In genomic region chr7:93307131-93307660, GRCh38 we compare ENCODE assay signal across 14 cellular contexts.
A peak's percentile ranks its signal among the peaks of the same experiment; 100 is the strongest.
DNase-seq lines count a peak whose midpoint lies in the region; ATAC-seq and TF ChIP-seq lines count a peak whose summit lies in the region.
"Had no signal": no experiment of that assay in that cellular context is flagged by ENCODE, and none has a peak within 500 bp of the region (broad histone marks: within the 10 kb centered on the region; RNA-seq: fewer than 3 reads in every experiment).

No MANE protein-coding gene starts in this region.

- peak; percentile 83 for DNase-seq in HCEC 1CT
- DNase-seq in amniotic stem cell (lab: John Stamatoyannopoulos, UW) = peak; percentile 16
- peak; percentile 50 for DNase-seq in fibroblast of the conjunctiva (ENCODE audit: low read depth)
- DNase-seq in uterus = no peak
- DNase-seq in glomerular visceral epithelial cell (ENCODE audit: extremely low spot score) = no peak
- DNase-seq: activated naive CD4-positive, alpha-beta T cell treated with Interleukin-2 at 50 U/mL for 16 hours; NCI-H1048; NCI-H226; stimulated activated naive CD8-positive, alpha-beta T cell treated with anti-CD3 and anti-CD28 coated beads, Interleukin-15, Interleukin-2, amounts not matched to agents 100 U/mL and 50 U/mL, for 24 hours had no signal

- no peaks in the 10 kb centered on the region for H3K27me3 ChIP-seq in uterus
- H3K27me3 ChIP-seq: right atrium auricular region had no signal

- ATAC-seq in activated CD4-positive, CD25-positive, alpha-beta regulatory T cell treated with anti-CD3 and anti-CD28 coated beads, Interleukin-2, amount 50 U/mL, for 24 hours = no peak
- no peak for ATAC-seq in GM21423 (IDR thresholded peaks at IDR 0.05; ENCODE audit: unreplicated experiment)
- ATAC-seq: stimulated activated naive CD8-positive, alpha-beta T cell treated with anti-CD3 and anti-CD28 coated beads, Interleukin-15, Interleukin-2, amounts not matched to agents 100 U/mL and 50 U/mL, for 24 hours had no signal

- no peaks in the 10 kb centered on the region for H3K4me1 ChIP-seq in uterus
- H3K4me1 ChIP-seq: right atrium auricular region had no signal

- no peaks in the 10 kb centered on the region for H3K36me3 ChIP-seq in uterus

- intact Hi-C loops in uterus (cut with DNase I; ENCODE audit: low total_unique reads) = no loop called here

- TF ChIP-seq CTCF in 22Rv1 (IDR thresholded peaks at IDR 0.05) (no peak), uterus (IDR thresholded peaks at IDR 0.05) (no peak)

- H3K9me3 ChIP-seq in uterus = no peaks in the 10 kb centered on the region
- H3K9me3 ChIP-seq: right atrium auricular region had no signal

- peak overlapping the region; percentile 46 for H3K27ac ChIP-seq in 22Rv1
- no peak overlapping the region for H3K27ac ChIP-seq in uterus
- H3K27ac ChIP-seq: right atrium auricular region, SK-N-MC had no signal

- no peak overlapping the region for H3K4me3 ChIP-seq in uterus
- H3K4me3 ChIP-seq: right atrium auricular region, SK-N-MC had no signal

- no peak for TF ChIP-seq POLR2A in uterus (IDR thresholded peaks at IDR 0.05)

Comparison
In these comparisons a context has a peak if more than half of its experiments do, and no peak if none do; other contexts are left out.
1. DNase-seq: peak in HCEC 1CT (single experiment), amniotic stem cell (single experiment) and fibroblast of the conjunctiva (single experiment); none in uterus (0 of 2) and glomerular visceral epithelial cell (single experiment).